8 cellular contexts compared by ENCODE assay signal in the genomic region with DNA sequence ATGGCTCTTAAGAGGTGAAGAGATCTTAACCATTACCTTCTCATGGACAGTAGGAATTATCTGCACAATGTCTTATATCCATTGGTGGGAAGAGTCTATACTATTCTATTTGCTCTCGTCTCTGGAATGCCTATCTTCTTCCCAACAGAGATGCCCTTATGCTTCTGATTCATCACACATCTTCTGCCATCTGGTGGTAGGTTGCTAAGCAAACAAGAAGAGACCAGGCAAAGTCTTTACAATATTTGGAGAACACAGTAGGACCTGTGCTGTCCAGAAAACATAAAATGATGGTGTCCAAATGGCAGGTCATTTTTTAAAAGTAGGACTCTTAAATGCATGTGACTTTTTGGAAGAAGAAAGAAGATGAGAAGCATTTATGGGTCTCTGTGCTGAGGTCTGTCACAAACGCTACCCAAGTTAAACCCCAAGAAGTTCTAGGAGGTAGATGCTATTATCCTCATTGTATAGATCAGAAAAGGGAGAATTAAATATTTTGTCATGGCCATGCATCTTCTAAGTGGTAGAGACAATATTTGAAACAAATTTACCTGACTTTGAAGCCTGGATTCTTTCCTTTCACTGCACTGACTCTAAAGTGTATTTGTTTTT.
DNase-seq lines count a peak whose midpoint lies in the region; ATAC-seq, FAIRE-seq and TF ChIP-seq lines count a peak whose summit lies in the region.

No MANE protein-coding gene starts in this region.

- H2AFZ ChIP-seq in SK-N-SH (ENCODE audit: low read depth), result no peak overlapping the region

- H3K9me2 ChIP-seq in SK-N-SH, result no peaks in the 10 kb centered on the region

- H3K4me3 ChIP-seq in SK-N-SH (ENCODE audit: low read depth in 2 of 2, low read length in 1 of 2) (peak overlapping the region in 1 of 2 experiments; percentile 2; a peak in 1 of 4 replicates), NB4 (ENCODE audit: low read depth, low read length) (no peak overlapping the region), retinal pigment epithelial cell (ENCODE audit: low read length) (no peak overlapping the region), coronary artery (no peak overlapping the region)

- H3K36me3 ChIP-seq in SK-N-SH (replicated peaks in 1 of 2; ENCODE audit: control insufficient read depth in 1 of 2, insufficient read depth in 2 of 2, low read length in 1 of 2), result no peaks in the 10 kb centered on the region

- H3K9ac ChIP-seq in SK-N-SH, result no peak overlapping the region

- H3K9me3 ChIP-seq in SK-N-SH, result no peaks in the 10 kb centered on the region

- H3K4me2 ChIP-seq in SK-N-SH, result no peak overlapping the region

- peak; percentile 13 for FAIRE-seq in TTC549 (lab: Jason Lieb, UNC)

- peaks cover 0 to 9% of the 10 kb centered on the region in 2 experiments; a peak in 2 of 4 replicates for H3K4me1 ChIP-seq in SK-N-SH (ENCODE audit: control insufficient read depth in 1 of 2, insufficient read depth in 2 of 2, low read depth in 1 of 2, low read length in 1 of 2)

- H3K79me2 ChIP-seq in SK-N-SH (ENCODE audit: insufficient read depth), result no peaks in the 10 kb centered on the region

- TF ChIP-seq EP300 in SK-N-SH (IDR thresholded peaks at IDR 0.05; ENCODE audit: borderline replicate concordance in 1 of 2, low read depth in 1 of 2, low read length in 1 of 2), result peak in 1 of 2 experiments; percentile 7; a peak in 1 of 4 replicates

- H3K27ac ChIP-seq in SK-N-SH (ENCODE audit: low read depth in 2 of 2, low read length in 1 of 2), result peak overlapping the region in 1 of 2 experiments; percentile 74; a peak in 2 of 4 replicates
- no peak overlapping the region for H3K27ac ChIP-seq in coronary artery

- DNase-seq in SK-N-SH, result no peak
- peak; percentile 33 for DNase-seq in NB4 (ENCODE audit: low read depth)
- DNase-seq in retinal pigment epithelial cell (ENCODE audit: low read depth), result no peak
- no peak for DNase-seq in coronary artery (ENCODE audit: low spot score)

- CTCF ChIA-PET in SK-N-SH (lab: Yijun Ruan, JAX), result interaction anchor here (0.8 to 2.1 kb wide), 9 partner anchors 8 to 771 kb away, joined by 3 to 14 read pairs (median 3); no protein-coding TSS in a partner anchor

- no peak for ATAC-seq in SK-N-SH treated with all-trans-retinoic acid at 6 μM for 48 hours
- no peak for ATAC-seq in GM19467 (IDR thresholded peaks at IDR 0.05; ENCODE audit: unreplicated experiment)
- no peak for ATAC-seq in HG03039 (IDR thresholded peaks at IDR 0.05; ENCODE audit: unreplicated experiment)

- WGBS in SK-N-SH (ENCODE audit: low lambda C conversion rate), result 19% methylated on average over 2 of the region's 2 CpGs

- no peaks in the 10 kb centered on the region for H3F3A ChIP-seq in SK-N-SH (replicated peaks; ENCODE audit: insufficient read depth)

- no peaks in the 10 kb centered on the region for H3K27me3 ChIP-seq in SK-N-SH (ENCODE audit: insufficient read depth)

- POLR2A ChIA-PET in SK-N-SH (lab: Yijun Ruan, JAX), result no interaction called here

- TF ChIP-seq RAD21 in SK-N-SH (IDR thresholded peaks at IDR 0.05; ENCODE audit: low read length), result peak; percentile 89

- no peak for TF ChIP-seq POLR2A in NB4 (IDR thresholded peaks at IDR 0.05; ENCODE audit: extremely low read depth, insufficient read length)

- H4K20me1 ChIP-seq in SK-N-SH (ENCODE audit: insufficient read depth), result no peaks in the 10 kb centered on the region

- TF ChIP-seq CTCF in SK-N-SH (IDR thresholded peaks at IDR 0.05), result peak; percentile 53
- peak; percentile 57 for TF ChIP-seq CTCF in NB4 (IDR thresholded peaks at IDR 0.05; ENCODE audit: low read depth, low read length)
- TF ChIP-seq CTCF in retinal pigment epithelial cell (conservative IDR thresholded peaks at IDR 0.05; ENCODE audit: low read depth, low read length), result peak; percentile 47
- no peak for TF ChIP-seq CTCF in coronary artery (IDR thresholded peaks at IDR 0.05)

TF ChIP-seq in SK-N-SH, 30 proteins besides CTCF, POLR2A, EP300 and RAD21:
- TF ChIP-seq, protein P1, sequence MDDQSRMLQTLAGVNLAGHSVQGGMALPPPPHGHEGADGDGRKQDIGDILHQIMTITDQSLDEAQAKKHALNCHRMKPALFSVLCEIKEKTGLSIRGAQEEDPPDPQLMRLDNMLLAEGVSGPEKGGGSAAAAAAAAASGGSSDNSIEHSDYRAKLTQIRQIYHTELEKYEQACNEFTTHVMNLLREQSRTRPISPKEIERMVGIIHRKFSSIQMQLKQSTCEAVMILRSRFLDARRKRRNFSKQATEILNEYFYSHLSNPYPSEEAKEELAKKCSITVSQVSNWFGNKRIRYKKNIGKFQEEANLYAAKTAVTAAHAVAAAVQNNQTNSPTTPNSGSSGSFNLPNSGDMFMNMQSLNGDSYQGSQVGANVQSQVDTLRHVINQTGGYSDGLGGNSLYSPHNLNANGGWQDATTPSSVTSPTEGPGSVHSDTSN (IDR thresholded peaks at IDR 0.05), result no peak
- TF ChIP-seq SMC3 (IDR thresholded peaks at IDR 0.05; ENCODE audit: low read depth, low read length), result peak; percentile 64
- TF ChIP-seq YY1 (IDR thresholded peaks at IDR 0.05; ENCODE audit: low read depth), result no peak
- no peak for TF ChIP-seq TCF12 (IDR thresholded peaks at IDR 0.05)
- peak; percentile 50; the same call in 1 of the 2 replicates for TF ChIP-seq RFX5 (IDR thresholded peaks at IDR 0.05; ENCODE audit: low read length)

TF ChIP-seq in SK-N-SH treated with all-trans-retinoic acid at 6 μM for 48 hours, 23 proteins besides CTCF, POLR2A, EP300 and RAD21:
- TF ChIP-seq ZNF8 (CRISPR knock-in tag; IDR thresholded peaks at IDR 0.05) (no peak), ZC3H10 (CRISPR knock-in tag; IDR thresholded peaks at IDR 0.05) (no peak), OSR1 (CRISPR knock-in tag; IDR thresholded peaks at IDR 0.05) (no peak), ZNF565 (CRISPR knock-in tag; conservative IDR thresholded peaks at IDR 0.05; ENCODE audit: low read depth) (no peak), CSDC2 (CRISPR knock-in tag; IDR thresholded peaks at IDR 0.05) (no peak)
- TF ChIP-seq, protein P2, sequence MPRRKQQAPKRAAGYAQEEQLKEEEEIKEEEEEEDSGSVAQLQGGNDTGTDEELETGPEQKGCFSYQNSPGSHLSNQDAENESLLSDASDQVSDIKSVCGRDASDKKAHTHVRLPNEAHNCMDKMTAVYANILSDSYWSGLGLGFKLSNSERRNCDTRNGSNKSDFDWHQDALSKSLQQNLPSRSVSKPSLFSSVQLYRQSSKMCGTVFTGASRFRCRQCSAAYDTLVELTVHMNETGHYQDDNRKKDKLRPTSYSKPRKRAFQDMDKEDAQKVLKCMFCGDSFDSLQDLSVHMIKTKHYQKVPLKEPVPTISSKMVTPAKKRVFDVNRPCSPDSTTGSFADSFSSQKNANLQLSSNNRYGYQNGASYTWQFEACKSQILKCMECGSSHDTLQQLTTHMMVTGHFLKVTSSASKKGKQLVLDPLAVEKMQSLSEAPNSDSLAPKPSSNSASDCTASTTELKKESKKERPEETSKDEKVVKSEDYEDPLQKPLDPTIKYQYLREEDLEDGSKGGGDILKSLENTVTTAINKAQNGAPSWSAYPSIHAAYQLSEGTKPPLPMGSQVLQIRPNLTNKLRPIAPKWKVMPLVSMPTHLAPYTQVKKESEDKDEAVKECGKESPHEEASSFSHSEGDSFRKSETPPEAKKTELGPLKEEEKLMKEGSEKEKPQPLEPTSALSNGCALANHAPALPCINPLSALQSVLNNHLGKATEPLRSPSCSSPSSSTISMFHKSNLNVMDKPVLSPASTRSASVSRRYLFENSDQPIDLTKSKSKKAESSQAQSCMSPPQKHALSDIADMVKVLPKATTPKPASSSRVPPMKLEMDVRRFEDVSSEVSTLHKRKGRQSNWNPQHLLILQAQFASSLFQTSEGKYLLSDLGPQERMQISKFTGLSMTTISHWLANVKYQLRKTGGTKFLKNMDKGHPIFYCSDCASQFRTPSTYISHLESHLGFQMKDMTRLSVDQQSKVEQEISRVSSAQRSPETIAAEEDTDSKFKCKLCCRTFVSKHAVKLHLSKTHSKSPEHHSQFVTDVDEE (CRISPR knock-in tag; IDR thresholded peaks at IDR 0.05), result no peak
- TF ChIP-seq, protein P3, sequence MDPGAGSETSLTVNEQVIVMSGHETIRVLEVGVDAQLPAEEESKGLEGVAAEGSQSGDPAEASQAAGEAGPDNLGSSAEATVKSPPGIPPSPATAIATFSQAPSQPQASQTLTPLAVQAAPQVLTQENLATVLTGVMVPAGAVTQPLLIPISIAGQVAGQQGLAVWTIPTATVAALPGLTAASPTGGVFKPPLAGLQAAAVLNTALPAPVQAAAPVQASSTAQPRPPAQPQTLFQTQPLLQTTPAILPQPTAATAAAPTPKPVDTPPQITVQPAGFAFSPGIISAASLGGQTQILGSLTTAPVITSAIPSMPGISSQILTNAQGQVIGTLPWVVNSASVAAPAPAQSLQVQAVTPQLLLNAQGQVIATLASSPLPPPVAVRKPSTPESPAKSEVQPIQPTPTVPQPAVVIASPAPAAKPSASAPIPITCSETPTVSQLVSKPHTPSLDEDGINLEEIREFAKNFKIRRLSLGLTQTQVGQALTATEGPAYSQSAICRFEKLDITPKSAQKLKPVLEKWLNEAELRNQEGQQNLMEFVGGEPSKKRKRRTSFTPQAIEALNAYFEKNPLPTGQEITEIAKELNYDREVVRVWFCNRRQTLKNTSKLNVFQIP (CRISPR knock-in tag; IDR thresholded peaks at IDR 0.05; ENCODE audit: borderline replicate concordance, low read depth), result no peak
